ENCODE assay signal across 8 cellular contexts in the genomic region with DNA sequence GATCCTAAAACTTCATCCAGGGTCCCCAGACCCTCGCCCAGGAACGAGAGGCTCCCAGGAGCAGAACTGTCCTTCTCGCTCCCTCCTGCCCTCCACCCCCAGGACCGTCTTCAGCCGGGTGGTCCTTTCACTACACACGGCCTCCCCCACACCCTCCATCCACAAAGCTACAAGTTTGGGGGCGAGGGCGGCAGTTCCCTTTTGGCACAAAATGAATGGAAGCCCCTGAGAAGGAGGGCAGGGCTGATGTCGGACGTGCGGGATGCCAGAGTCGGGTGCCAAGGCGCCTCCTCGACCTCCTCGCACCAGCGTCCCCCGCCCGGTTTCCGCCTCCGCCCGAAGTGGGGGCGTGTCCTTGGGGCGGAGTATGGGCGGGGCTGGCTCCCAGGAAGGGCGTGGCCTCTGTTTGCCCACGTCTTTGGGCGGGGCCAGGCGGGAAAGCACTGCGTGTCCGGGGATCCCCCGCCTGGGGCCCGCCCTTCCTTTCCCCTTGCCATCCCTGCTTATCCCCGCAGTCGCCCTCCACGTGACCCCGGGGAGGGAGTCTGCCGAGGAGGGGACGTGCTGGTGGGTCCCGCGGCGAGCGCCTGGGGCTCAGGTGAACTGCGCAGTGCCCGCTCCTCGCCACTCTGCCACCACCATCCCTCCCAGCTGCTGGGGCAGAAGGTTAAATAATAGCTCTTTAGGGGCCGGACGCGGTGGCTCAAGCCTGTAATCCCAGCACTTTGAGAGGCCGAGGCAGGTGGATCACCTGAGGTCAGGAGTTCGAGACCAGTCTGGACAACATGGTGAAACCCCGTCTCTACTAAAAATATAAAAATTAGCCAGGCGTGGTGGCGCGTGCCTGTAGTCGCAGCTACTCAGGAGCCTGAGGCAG. TPM values are rescaled to one million over a fixed set of nuclear protein-coding genes. Genes with fewer than 3 reads are reported as not detected.
DNase-seq lines count a peak whose midpoint lies in the region; ATAC-seq and TF ChIP-seq lines count a peak whose summit lies in the region.

No MANE protein-coding gene starts in this region.

- peaks cover 31% of the 10 kb centered on the region for H3K4me1 Mint-ChIP-seq in T-helper 17 cell

- no peaks in the 10 kb centered on the region for H3K36me3 Mint-ChIP-seq in T-helper 17 cell (ENCODE audit: low read depth)

- peak overlapping the region; percentile 87 for H3K27ac ChIP-seq in vagina

- intact Hi-C loops in left ventricle myocardium superior (cut with micrococcal nuclease), result no loop called here
- intact Hi-C loops in vagina (cut with DNase I), result no loop called here

- no peaks in the 10 kb centered on the region for H3K27me3 Mint-ChIP-seq in T-helper 17 cell

- H3K27me3 ChIP-seq in vagina, result no peaks in the 10 kb centered on the region

- H3K4me3 ChIP-seq in vagina, result peak overlapping the region; percentile 58 to 76

- DNase-seq in NCI-H187 (lab: John Stamatoyannopoulos, UW) (peak; percentile 67 to 77), T-helper 17 cell (peak; percentile 95 to 98 (median 97)), amygdala (lab: John Stamatoyannopoulos, UW) (peak in 55 of 56 donors; percentile 30 to 96 (median 82)), left ventricle myocardium superior (peak; percentile 98), putamen (ENCODE audit: low spot score) (peak; percentile 90), vagina (ENCODE audit: extremely low spot score in 2 of 2) (no peak)

- peaks cover 33% of the 10 kb centered on the region for H3K4me1 ChIP-seq in vagina

- peak; percentile 70 for TF ChIP-seq POLR2A in GM15510 (IDR thresholded peaks at IDR 0.05; ENCODE audit: borderline replicate concordance, extremely low read depth, insufficient read length)
- TF ChIP-seq POLR2A in vagina (IDR thresholded peaks at IDR 0.05), result peak in 1 of 2 donors; percentile 94

- H3K9me3 ChIP-seq in T-helper 17 cell (ENCODE audit: control insufficient read depth, low read length, poor library complexity, severe bottlenecking) (no peaks in the 10 kb centered on the region), vagina (no peaks in the 10 kb centered on the region)

- H3K4me3 Mint-ChIP-seq in T-helper 17 cell, result peak overlapping the region; percentile 95

- ATAC-seq in HG02938 (IDR thresholded peaks at IDR 0.05; ENCODE audit: unreplicated experiment) (peak; percentile 64), T-helper 17 cell (peak; percentile 98), left ventricle myocardium superior (peak; percentile 94)

- no peaks in the 10 kb centered on the region for H3K36me3 ChIP-seq in vagina

- peak overlapping the region; percentile 92 for H3K27ac Mint-ChIP-seq in T-helper 17 cell

- TF ChIP-seq CTCF in vagina (IDR thresholded peaks at IDR 0.05), result no peak

RNA-seq across cellular contexts. Expression of a gene that starts 0.9 kb away (rescaled TPM):
- total RNA-seq in T-helper 17 cell (1 to 10 TPM; 5.1 to 8.0 TPM), left ventricle myocardium superior (95.2 TPM), vagina (57.9 TPM)

RNA-seq across cellular contexts. Expression of a gene that starts 6.1 kb away (rescaled TPM):
- total RNA-seq in T-helper 17 cell, result 10 to 100 TPM; 19.7 to 52.7 TPM
- 1.1 TPM for total RNA-seq in left ventricle myocardium superior
- 0.74 TPM for total RNA-seq in vagina

RNA-seq across cellular contexts. Expression of a gene that starts 13.3 kb away (rescaled TPM):
- total RNA-seq in T-helper 17 cell (10 to 100 TPM; 44.9 to 55.0 TPM), left ventricle myocardium superior (37.8 TPM), vagina (48.9 TPM)

RNA-seq across cellular contexts. Expression of a gene that starts 14.8 kb away (rescaled TPM):
- 10 to 100 TPM; 27.7 to 30.4 TPM for total RNA-seq in T-helper 17 cell
- 44.9 TPM for total RNA-seq in left ventricle myocardium superior
- 78.6 TPM for total RNA-seq in vagina

RNA-seq across cellular contexts. Expression of a gene that starts 15.5 kb away (rescaled TPM):
- total RNA-seq in T-helper 17 cell (100 to 1,000 TPM; 642 to 738 TPM), left ventricle myocardium superior (334 TPM), vagina (589 TPM)

Comparison
In these comparisons a context has a peak if more than half of its experiments do, and no peak if none do; other contexts are left out.
1. DNase-seq: peak in NCI-H187 (2 of 2), T-helper 17 cell (3 of 3), amygdala (55 of 56), left ventricle myocardium superior (single experiment) and putamen (single experiment); none in vagina (0 of 2).
2. Peak in every context shown above with its lines, with median percentiles within 50 percentile points of each other: ATAC-seq.